ENCODE assay signal across 11 cellular contexts in the genomic region with DNA sequence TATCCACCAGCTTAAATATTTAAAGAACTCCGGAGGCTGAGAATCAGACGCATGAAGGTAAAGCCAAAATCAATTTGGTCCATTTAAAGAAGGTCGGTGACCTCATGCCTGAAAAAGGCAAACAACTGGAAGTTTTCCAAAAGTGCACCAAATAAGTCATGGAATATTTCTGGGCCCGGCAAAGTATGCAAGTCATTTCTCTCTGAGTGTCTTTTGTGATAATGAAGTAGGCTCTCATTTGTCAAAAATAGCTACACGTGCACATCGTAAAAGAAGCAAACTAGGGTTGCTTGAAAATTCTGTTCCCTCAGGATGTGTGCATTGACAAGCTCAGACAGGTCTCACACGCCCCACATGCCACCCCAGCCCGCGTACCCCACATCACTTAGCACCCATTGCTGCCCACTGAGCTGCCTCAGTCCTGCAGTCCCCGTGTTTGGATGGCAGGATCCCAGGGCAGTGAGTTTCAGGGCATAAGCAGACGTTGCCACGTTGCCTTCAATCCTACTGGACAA. TPM values are rescaled to one million over a fixed set of nuclear protein-coding genes. Genes with fewer than 3 reads are reported as not detected.
A peak's percentile ranks its signal among the peaks of the same experiment; 100 is the strongest.
DNase-seq lines count a peak whose midpoint lies in the region; ATAC-seq and TF ChIP-seq lines count a peak whose summit lies in the region.
"Had no signal": no experiment of that assay in that cellular context is flagged by ENCODE, and none has a peak within 500 bp of the region (broad histone marks: within the 10 kb centered on the region; RNA-seq: fewer than 3 reads in every experiment).

No MANE protein-coding gene starts in this region.

- H3K9me3 Mint-ChIP-seq in stimulated activated naive B cell treated with anti-CD40 and anti-IgM and Interleukin-4, amounts not matched to agents 10 μg/mL and 1 μg/mL and 100 μg/mL, for 72 hours = no peaks in the 10 kb centered on the region
- H3K9me3 Mint-ChIP-seq: activated CD8-positive, alpha-beta T cell treated with anti-CD3 and anti-CD28 coated beads for 36 hours had no signal

- POLR2A ChIA-PET in GM10248 (lab: Yijun Ruan, JAX) = no interaction called here

- H3K4me1 ChIP-seq in right cardiac atrium (ENCODE audit: control insufficient read depth, insufficient read depth, low read length) = peaks cover 13% of the 10 kb centered on the region

- no peak overlapping the region for H3K4me3 ChIP-seq in astrocyte of the spinal cord (ENCODE audit: low read depth, low read length)
- H3K4me3 ChIP-seq in right cardiac atrium (ENCODE audit: low read length) = no peak overlapping the region
- H3K4me3 ChIP-seq: GM12878 had no signal

- peak; percentile 39 to 63 for ATAC-seq in right cardiac atrium
- no peak for ATAC-seq in stimulated activated naive B cell treated with anti-CD40 and anti-IgM and Interleukin-4, amounts not matched to agents 10 μg/mL and 1 μg/mL and 100 μg/mL, for 72 hours (replicated peaks)
- ATAC-seq in HG03432 (IDR thresholded peaks at IDR 0.05; ENCODE audit: unreplicated experiment) = no peak
- ATAC-seq: activated CD8-positive, alpha-beta T cell treated with anti-CD3 and anti-CD28 coated beads for 36 hours; GM12878 had no signal

- no peak overlapping the region for H3K4me3 Mint-ChIP-seq in stimulated activated naive B cell treated with anti-CD40 and anti-IgM and Interleukin-4, amounts not matched to agents 10 μg/mL and 1 μg/mL and 100 μg/mL, for 72 hours
- H3K4me3 Mint-ChIP-seq: activated CD8-positive, alpha-beta T cell treated with anti-CD3 and anti-CD28 coated beads for 36 hours had no signal

- intact Hi-C loops in right cardiac atrium (cut with DNase I) = loop anchor here in 1 of 4 donors (10.0 kb wide), 1 partner anchor 67 kb away; no protein-coding TSS in a partner anchor

- H3K27ac ChIP-seq in right cardiac atrium (ENCODE audit: low read length) = peak overlapping the region; percentile 98

- H3K4me1 Mint-ChIP-seq in stimulated activated naive B cell treated with anti-CD40 and anti-IgM and Interleukin-4, amounts not matched to agents 10 μg/mL and 1 μg/mL and 100 μg/mL, for 72 hours = peaks cover 9 to 14% of the 10 kb centered on the region in 2 donors

- WGBS in right cardiac atrium = 31% methylated on average over 12 of the region's 12 CpGs

- TF ChIP-seq CTCF in astrocyte of the spinal cord (IDR thresholded peaks at IDR 0.05; ENCODE audit: low read depth, low read length) (no peak), GM10248 (IDR thresholded peaks at IDR 0.05; ENCODE audit: control extremely low read depth, extremely low read depth, low read depth, missing control alignments) (no peak)

- CTCF ChIA-PET in GM10248 (lab: Yijun Ruan, JAX) = no interaction called here

- no peaks in the 10 kb centered on the region for H3K27me3 ChIP-seq in right cardiac atrium (ENCODE audit: control insufficient read depth, insufficient read depth)

- peaks cover 21 to 27% of the 10 kb centered on the region in 2 donors for H3K36me3 Mint-ChIP-seq in stimulated activated naive B cell treated with anti-CD40 and anti-IgM and Interleukin-4, amounts not matched to agents 10 μg/mL and 1 μg/mL and 100 μg/mL, for 72 hours

- in situ Hi-C loops in astrocyte of the spinal cord (cut with HindIII; ENCODE audit: low sequenced_read_pairs) = no loop called here

- H3K27ac Mint-ChIP-seq in stimulated activated naive B cell treated with anti-CD40 and anti-IgM and Interleukin-4, amounts not matched to agents 10 μg/mL and 1 μg/mL and 100 μg/mL, for 72 hours = peak overlapping the region; percentile 56
- H3K27ac Mint-ChIP-seq: activated CD8-positive, alpha-beta T cell treated with anti-CD3 and anti-CD28 coated beads for 36 hours had no signal

- no peaks in the 10 kb centered on the region for H3K27me3 Mint-ChIP-seq in stimulated activated naive B cell treated with anti-CD40 and anti-IgM and Interleukin-4, amounts not matched to agents 10 μg/mL and 1 μg/mL and 100 μg/mL, for 72 hours
- H3K27me3 Mint-ChIP-seq: activated CD8-positive, alpha-beta T cell treated with anti-CD3 and anti-CD28 coated beads for 36 hours had no signal

- DNase-seq in HuH-7.5 (ENCODE audit: low spot score) (peak; percentile 68), astrocyte of the spinal cord (ENCODE audit: low read depth, low spot score) (peak; percentile 51), right cardiac atrium (peak in 2 of 3 donors; percentile 60 to 63), retina (no peak), NCI-H2171 treated with DMSO at 0.1 percent for 48 hours (lab: John Stamatoyannopoulos, UW) (no peak), GM10248 (ENCODE audit: extremely low spot score) (no peak)
- DNase-seq in stimulated activated naive B cell treated with anti-CD40 and anti-IgM and Interleukin-4, amounts not matched to agents 10 μg/mL and 1 μg/mL and 100 μg/mL, for 72 hours = no peak
- DNase-seq: activated CD8-positive, alpha-beta T cell treated with anti-CD3 and anti-CD28 coated beads for 36 hours; NCI-H510A had no signal

- H3K9me3 ChIP-seq in right cardiac atrium (ENCODE audit: control insufficient read depth, low read length) = no peaks in the 10 kb centered on the region

RNA-seq across cellular contexts. Expression of a gene that starts 20.5 kb away (rescaled TPM):
- 100 to 1,000 TPM; 154 to 219 (median 194) TPM for total RNA-seq in right cardiac atrium
- 136 TPM for polyA plus RNA-seq in right cardiac atrium

RNA-seq across cellular contexts. Expression of a gene that starts 31.9 kb away (rescaled TPM):
- 100 to 1,000 TPM; 102 to 132 (median 127) TPM for total RNA-seq in right cardiac atrium
- 146 TPM for polyA plus RNA-seq in right cardiac atrium

Comparison
In these comparisons a context has a peak if more than half of its experiments do, and no peak if none do; other contexts are left out.
1. DNase-seq: peak in HuH-7.5 (single experiment), astrocyte of the spinal cord (single experiment) and right cardiac atrium (2 of 3); none in stimulated activated naive B cell treated with anti-CD40 and anti-IgM and Interleukin-4, amounts not matched to agents 10 μg/mL and 1 μg/mL and 100 μg/mL, for 72 hours (single experiment), retina (single experiment), NCI-H2171 treated with DMSO at 0.1 percent for 48 hours (single experiment) and GM10248 (single experiment).
2. ATAC-seq: peak in right cardiac atrium (2 of 2); none in stimulated activated naive B cell treated with anti-CD40 and anti-IgM and Interleukin-4, amounts not matched to agents 10 μg/mL and 1 μg/mL and 100 μg/mL, for 72 hours (0 of 2) and HG03432 (single experiment).